8 cellular contexts compared by ENCODE assay signal in the genomic region with DNA sequence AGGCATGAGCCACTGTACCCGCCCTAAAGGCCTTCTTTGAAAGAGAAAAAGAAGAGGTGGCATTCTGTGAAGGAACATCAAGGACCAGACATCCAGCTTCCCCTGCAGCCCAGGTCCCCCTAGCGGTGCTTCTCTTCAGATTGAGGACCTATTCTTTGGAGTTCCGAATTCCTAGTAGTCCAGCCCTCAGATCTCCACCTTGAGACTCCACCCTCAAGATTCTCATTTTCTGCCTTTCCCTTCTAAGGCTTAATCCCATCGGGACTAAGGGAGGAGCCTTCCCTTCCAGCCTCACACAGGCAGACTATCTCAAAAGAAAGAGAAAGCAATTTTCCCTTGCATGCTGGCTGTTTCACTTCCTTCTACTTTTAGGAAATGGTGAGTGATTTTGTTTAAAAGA. TPM values are rescaled to one million over a fixed set of nuclear protein-coding genes. Genes with fewer than 3 reads are reported as not detected.
DNase-seq lines count a peak whose midpoint lies in the region; ATAC-seq and TF ChIP-seq lines count a peak whose summit lies in the region.

No MANE protein-coding gene starts in this region.

- H3K27ac ChIP-seq in CD4-positive, CD25-positive, alpha-beta regulatory T cell (ENCODE audit: insufficient read depth, low read length, poor library complexity, severe bottlenecking): no peak overlapping the region
- H3K27ac ChIP-seq in SU-DHL-6 (ENCODE audit: low read depth, low read length): no peak overlapping the region
- no peak overlapping the region for H3K27ac ChIP-seq in mesenchymal stem cell (ENCODE audit: low read length, poor library complexity, severe bottlenecking)

- H2AK5ac ChIP-seq in mesenchymal stem cell (ENCODE audit: low read length, severe bottlenecking): peak overlapping the region; percentile 53

- H3K27me3 ChIP-seq in CD4-positive, CD25-positive, alpha-beta regulatory T cell (ENCODE audit: control insufficient read depth, insufficient read depth, low read length): no peaks in the 10 kb centered on the region
- no peaks in the 10 kb centered on the region for H3K27me3 ChIP-seq in SU-DHL-6 (ENCODE audit: low read length)
- H3K27me3 ChIP-seq in mesenchymal stem cell (ENCODE audit: control insufficient read depth in 1 of 2, insufficient read depth in 1 of 2, low read length in 2 of 2): peaks cover 0 to 21% of the 10 kb centered on the region in 2 experiments

- H3K18ac ChIP-seq in mesenchymal stem cell (ENCODE audit: low read depth in 1 of 2, low read length in 2 of 2): no peak overlapping the region

- no peak overlapping the region for H2BK15ac ChIP-seq in mesenchymal stem cell (ENCODE audit: low read depth, poor library complexity, severe bottlenecking)

- no peak overlapping the region for H4K8ac ChIP-seq in mesenchymal stem cell (ENCODE audit: low read length)

- H3K27me3 Mint-ChIP-seq in CD4-positive, CD25-positive, alpha-beta regulatory T cell: peaks cover 48% of the 10 kb centered on the region

- no peaks in the 10 kb centered on the region for H3K9me2 ChIP-seq in SU-DHL-6 (replicated peaks; ENCODE audit: insufficient read depth, low read length)

- H3K9ac ChIP-seq in SU-DHL-6 (ENCODE audit: low read length) (no peak overlapping the region), mesenchymal stem cell (ENCODE audit: low read length) (peak overlapping the region; percentile 59)

- peak in 1 of 3 donors; percentile 21 for DNase-seq in CD4-positive, CD25-positive, alpha-beta regulatory T cell
- DNase-seq in HFF-Myc (ENCODE audit: extremely low read depth, low read depth): no peak
- DNase-seq in dedifferentiated amniotic fluid mesenchymal stem cell (ENCODE audit: extremely low spot score): peak; percentile 48
- DNase-seq in mesenchymal stem cell: peak; percentile 51

- no peaks in the 10 kb centered on the region for H3K79me1 ChIP-seq in mesenchymal stem cell (replicated peaks; ENCODE audit: low read length, poor library complexity, severe bottlenecking)

- H3K27ac Mint-ChIP-seq in CD4-positive, CD25-positive, alpha-beta regulatory T cell: peak overlapping the region in 2 of 3 donors; percentile 63 to 73

- H4K20me1 ChIP-seq in SU-DHL-6 (ENCODE audit: low read depth, low read length): no peaks in the 10 kb centered on the region

- H2BK120ac ChIP-seq in mesenchymal stem cell (ENCODE audit: low read depth, low read length): no peak overlapping the region

- H3K9me3 ChIP-seq in CD4-positive, CD25-positive, alpha-beta regulatory T cell (ENCODE audit: control insufficient read depth in 2 of 2, low read length in 2 of 2): no peaks in the 10 kb centered on the region
- H3K9me3 ChIP-seq in SU-DHL-6 (ENCODE audit: insufficient read depth, low read length) (no peaks in the 10 kb centered on the region), mesenchymal stem cell (ENCODE audit: control insufficient read depth, low read length) (no peaks in the 10 kb centered on the region)

- H3K79me2 ChIP-seq in SU-DHL-6 (ENCODE audit: insufficient read depth, low read length): no peaks in the 10 kb centered on the region

- H3K4me2 ChIP-seq in SU-DHL-6 (ENCODE audit: low read depth, low read length, poor library complexity, severe bottlenecking) (peak overlapping the region; percentile 20), mesenchymal stem cell (ENCODE audit: low read length, poor library complexity, severe bottlenecking) (no peak overlapping the region)

- ATAC-seq in CD4-positive, CD25-positive, alpha-beta regulatory T cell (ENCODE audit: low read depth in 2 of 2): no peak
- ATAC-seq in GM18873 (IDR thresholded peaks at IDR 0.05; ENCODE audit: low FRiP score, unreplicated experiment) (no peak), GM18498 (IDR thresholded peaks at IDR 0.05; ENCODE audit: unreplicated experiment) (no peak), HG02970 (IDR thresholded peaks at IDR 0.05; ENCODE audit: low FRiP score, unreplicated experiment) (no peak)

- no peak overlapping the region for H2BK5ac ChIP-seq in mesenchymal stem cell (ENCODE audit: low read depth, low read length, poor library complexity, severe bottlenecking)

- no peak overlapping the region for H4K91ac ChIP-seq in mesenchymal stem cell (ENCODE audit: low read length)

- H3K14ac ChIP-seq in mesenchymal stem cell (ENCODE audit: low read length in 2 of 2): no peak overlapping the region

- WGBS in mesenchymal stem cell: 57% methylated on average over 3 of the region's 4 CpGs

- H3K4me1 ChIP-seq in CD4-positive, CD25-positive, alpha-beta regulatory T cell (ENCODE audit: control insufficient read depth, insufficient read depth, low read length, poor library complexity, severe bottlenecking): no peaks in the 10 kb centered on the region
- peaks cover 9% of the 10 kb centered on the region for H3K4me1 ChIP-seq in mesenchymal stem cell (ENCODE audit: control insufficient read depth, insufficient read depth, low read depth, low read length)

- no peak overlapping the region for H3K4ac ChIP-seq in mesenchymal stem cell (ENCODE audit: low read depth in 1 of 2, low read length in 2 of 2)

- H3K4me3 ChIP-seq in CD4-positive, CD25-positive, alpha-beta regulatory T cell (ENCODE audit: low read depth, low read length): no peak overlapping the region
- H3K4me3 ChIP-seq in HFF-Myc (replicated peaks; ENCODE audit: low read depth, low read length) (no peak overlapping the region), SU-DHL-6 (ENCODE audit: insufficient read depth, low read length, poor library complexity, severe bottlenecking) (no peak overlapping the region), mesenchymal stem cell (ENCODE audit: insufficient read depth in 1 of 2, low read depth in 1 of 2, low read length in 2 of 2) (peak overlapping the region in 1 of 2 experiments; percentile 32)

- peaks cover 0 to 1% (median 0%) of the 10 kb centered on the region in 7 donors for H3K9me3 Mint-ChIP-seq in CD4-positive, CD25-positive, alpha-beta regulatory T cell

- no peak overlapping the region for H2BK12ac ChIP-seq in mesenchymal stem cell (ENCODE audit: low read length in 2 of 2)

- no peak overlapping the region for H2AFZ ChIP-seq in SU-DHL-6 (ENCODE audit: low read depth, low read length, severe bottlenecking)
- no peak overlapping the region for H2AFZ ChIP-seq in mesenchymal stem cell (ENCODE audit: low read depth, low read length)

- H3K23ac ChIP-seq in mesenchymal stem cell (ENCODE audit: low read length in 2 of 2): no peak overlapping the region

- TF ChIP-seq CTCF in HFF-Myc (IDR thresholded peaks at IDR 0.05; ENCODE audit: low read depth, low read length, missing control alignments) (peak; percentile 41), SU-DHL-6 (IDR thresholded peaks at IDR 0.05; ENCODE audit: insufficient read depth, low read length, poor library complexity, severe bottlenecking) (peak; percentile 69)

- peaks cover under 1% of the 10 kb centered on the region for H3K36me3 Mint-ChIP-seq in CD4-positive, CD25-positive, alpha-beta regulatory T cell

- H3K36me3 ChIP-seq in CD4-positive, CD25-positive, alpha-beta regulatory T cell (ENCODE audit: control insufficient read depth, insufficient read depth, low read length): no peaks in the 10 kb centered on the region
- no peaks in the 10 kb centered on the region for H3K36me3 ChIP-seq in SU-DHL-6 (ENCODE audit: low read length)
- H3K36me3 ChIP-seq in mesenchymal stem cell (ENCODE audit: control insufficient read depth in 1 of 2, insufficient read depth in 2 of 2, low read depth in 1 of 2, low read length in 2 of 2): no peaks in the 10 kb centered on the region

- H3K4me3 Mint-ChIP-seq in CD4-positive, CD25-positive, alpha-beta regulatory T cell: peak overlapping the region in 1 of 4 donors; percentile 64

- H3F3A ChIP-seq in SU-DHL-6 (ENCODE audit: insufficient read depth): no peaks in the 10 kb centered on the region

- H3K4me1 Mint-ChIP-seq in CD4-positive, CD25-positive, alpha-beta regulatory T cell: peaks cover 0 to 6% (median 0%) of the 10 kb centered on the region in 4 donors

RNA-seq across cellular contexts. Expression of a gene that starts 32.5 kb away (rescaled TPM):
- total RNA-seq in CD4-positive, CD25-positive, alpha-beta regulatory T cell: not detected
- not detected for polyA plus RNA-seq in CD4-positive, CD25-positive, alpha-beta regulatory T cell
- not detected for polyA plus RNA-seq in mesenchymal stem cell (2013, experiment 1 of 2)
- polyA plus RNA-seq in mesenchymal stem cell (2013, experiment 2 of 2): not detected

RNA-seq across cellular contexts. Expression of a gene that starts 59.3 kb away (rescaled TPM):
- not detected for total RNA-seq in CD4-positive, CD25-positive, alpha-beta regulatory T cell
- polyA plus RNA-seq in CD4-positive, CD25-positive, alpha-beta regulatory T cell: not detected
- not detected for polyA plus RNA-seq in mesenchymal stem cell (2013, experiment 1 of 2)
- polyA plus RNA-seq in mesenchymal stem cell (2013, experiment 2 of 2): not detected
